Comparison of ENCODE assay signal across 8 cellular contexts in genomic region chr4:25159837-25160713, GRCh38. TPM values are rescaled to one million over a fixed set of nuclear protein-coding genes. Genes with fewer than 3 reads are reported as not detected.
A peak's percentile ranks its signal among the peaks of the same experiment; 100 is the strongest.
DNase-seq lines count a peak whose midpoint lies in the region; ATAC-seq and TF ChIP-seq lines count a peak whose summit lies in the region.

Gene SEPSECS (minus strand): TSS chr4:25160449. CDS start chr4:25160369, 80 bp downstream.

- peak within 1 kb of the TSS; percentile 59 for H3K23ac ChIP-seq in IMR-90 (ENCODE audit: low read depth, low read length)

- H4K91ac ChIP-seq in IMR-90 (ENCODE audit: insufficient read depth, low read depth, low read length): peak within 1 kb of the TSS; percentile 93

- H3K14ac ChIP-seq in IMR-90 (replicated peaks; ENCODE audit: low read depth, low read length): peak within 1 kb of the TSS; percentile 86

- ATAC-seq in GM21528 (IDR thresholded peaks at IDR 0.05; ENCODE audit: low FRiP score, unreplicated experiment) (peak; percentile 85), IMR-90 (ENCODE audit: low read depth) (peak; percentile 87)

- no peaks in the 10 kb centered on the region for H3K9me3 ChIP-seq in IMR-90 (ENCODE audit: control insufficient read depth, insufficient read depth, low read length)
- H3K9me3 ChIP-seq in mononuclear cell (ENCODE audit: low read depth, low read length): no peaks in the 10 kb centered on the region

- peak within 1 kb of the TSS; percentile 64 for H3K56ac ChIP-seq in IMR-90 (ENCODE audit: extremely low read depth, insufficient read depth, low read length)

- H3K27me3 ChIP-seq in IMR-90 (ENCODE audit: control insufficient read depth, insufficient read depth, low read length): no peaks in the 10 kb centered on the region
- H3K27me3 ChIP-seq in mononuclear cell (ENCODE audit: insufficient read depth, low read length): no peaks in the 10 kb centered on the region

- H4K20me1 ChIP-seq in IMR-90 (ENCODE audit: insufficient read depth, low read length): no peaks in the 10 kb centered on the region

- peak within 1 kb of the TSS; percentile 80 for H3K4ac ChIP-seq in IMR-90 (ENCODE audit: low read depth, low read length)

- peak; percentile 63; the same call in 1 of the 2 replicates for TF ChIP-seq POLR2A in IMR-90 (IDR thresholded peaks at IDR 0.05; ENCODE audit: low read depth, low read length)

- H3K4me1 ChIP-seq in IMR-90 (ENCODE audit: control insufficient read depth, insufficient read depth, low read length) (peaks cover 2% of the 10 kb centered on the region; the same call in 1 of the 2 replicates), mononuclear cell (ENCODE audit: insufficient read depth, low read length) (peaks cover 30% of the 10 kb centered on the region)

- DNase-seq in DMS 273 (lab: John Stamatoyannopoulos, UW; ENCODE audit: unreplicated experiment) (peak; percentile 97), IMR-90 (peak; percentile 95), OCI-M1 (lab: John Stamatoyannopoulos, UW) (peak; percentile 98), activated T-cell treated with anti-CD3 and anti-CD28 coated beads for 4 hours (peak; percentile 87), epithelial cell of esophagus (ENCODE audit: low read depth) (peak; percentile 98)
- DNase-seq in stimulated activated CD8-positive, alpha-beta memory T cell treated with anti-CD3 and anti-CD28 coated beads, Interleukin-4, amount 100 ng/mL, for 1 hour (ENCODE audit: low read depth in 2 of 2, low spot score in 1 of 2): peak; percentile 85 to 89

- H2BK15ac ChIP-seq in IMR-90 (ENCODE audit: low read depth, low read length): peak within 1 kb of the TSS; percentile 17; the same call in 1 of the 3 replicates

- H3K36me3 ChIP-seq in IMR-90 (ENCODE audit: control insufficient read depth, insufficient read depth, low read length): no peaks in the 10 kb centered on the region

- peak within 1 kb of the TSS; percentile 81; the same call in 1 of the 2 replicates for H2AK5ac ChIP-seq in IMR-90 (ENCODE audit: low read depth, low read length)

- H3K9me1 ChIP-seq in IMR-90 (ENCODE audit: insufficient read depth, low read length): no peaks in the 10 kb centered on the region; the same call in 1 of the 2 replicates

- no peak within 1 kb of the TSS for H2BK20ac ChIP-seq in IMR-90 (ENCODE audit: low read depth, low read length)

- peak within 1 kb of the TSS; percentile 34 to 95 for H4K8ac ChIP-seq in IMR-90 (ENCODE audit: low read depth in 2 of 2, low read length in 2 of 2)

- peak within 1 kb of the TSS; percentile 42 for H3K18ac ChIP-seq in IMR-90 (ENCODE audit: low read depth, low read length)

- dilution Hi-C loops in IMR-90 (cut with HindIII; ENCODE audit: low sequenced_read_pairs, unreplicated experiment): no loop called here

- peak within 1 kb of the TSS; percentile 85 for H3K9ac ChIP-seq in IMR-90 (ENCODE audit: low read depth, low read length)

- in situ Hi-C loops in IMR-90 (cut with MboI; ENCODE audit: low sequenced_read_pairs): no loop called here

- BruUV-seq in IMR-90 (replicated peaks; lab: Mats Ljungman, UMichigan): no TSS peak

- intact Hi-C loops in IMR-90 (cut with micrococcal nuclease): loop anchor here (1.0 to 2.0 kb wide), 2 partner anchors 152 to 207 kb away; partner anchors contain the start of gene ZCCHC4

- peak within 1 kb of the TSS; percentile 80 for H3K4me2 ChIP-seq in IMR-90 (ENCODE audit: low read depth, low read length)

- H2BK120ac ChIP-seq in IMR-90 (ENCODE audit: low read depth, low read length): peak within 1 kb of the TSS; percentile 80

- 0 out of 2 replicates have a peak, but pooled peaks have one; percentile 1 for TF ChIP-seq RAD21 in IMR-90 (IDR thresholded peaks at IDR 0.05; ENCODE audit: low read length)

- peak within 1 kb of the TSS; percentile 87 for H2BK5ac ChIP-seq in IMR-90 (ENCODE audit: low read depth, low read length, poor library complexity, severe bottlenecking)

- POLR2A ChIA-PET in IMR-90 (lab: Charles Lee; ENCODE audit: unreplicated experiment): interaction anchor here (0.6 kb wide), 1 partner anchor 99 kb away, joined by 3 read pairs; no protein-coding TSS in a partner anchor

- 1% methylated on average over 26 of the region's 66 CpGs; no CpG with 5 or more reads in 1 of the 2 experiments for WGBS in IMR-90 (ENCODE audit: extremely low coverage in 2 of 2, insufficient read length in 1 of 2), 2 experiments

- peak within 1 kb of the TSS; percentile 81 for H3K27ac ChIP-seq in IMR-90 (ENCODE audit: insufficient read depth, low read length)

- CTCF ChIA-PET in IMR-90 (lab: Yijun Ruan, JAX): no interaction called here

- TF ChIP-seq CTCF in IMR-90 (conservative IDR thresholded peaks at IDR 0.05; ENCODE audit: low read depth, low read length) (no peak), epithelial cell of esophagus (IDR thresholded peaks at IDR 0.05; ENCODE audit: insufficient read depth, low read depth, low read length, missing control alignments) (no peak)

- peak within 1 kb of the TSS; percentile 63 for H2AK9ac ChIP-seq in IMR-90 (replicated peaks; ENCODE audit: low read depth, low read length, poor library complexity)

- peak within 1 kb of the TSS; percentile 96 for H2AFZ ChIP-seq in IMR-90 (replicated peaks; ENCODE audit: low read length, poor library complexity)

- H4K5ac ChIP-seq in IMR-90 (ENCODE audit: low read depth, low read length): peak within 1 kb of the TSS; percentile 86

- H3K4me3 ChIP-seq in IMR-90 (ENCODE audit: insufficient read depth, low read depth, low read length) (peak within 1 kb of the TSS; percentile 66), epithelial cell of esophagus (ENCODE audit: low read length) (peak within 1 kb of the TSS; percentile 95), mononuclear cell (ENCODE audit: low read length) (peak within 1 kb of the TSS; percentile 83)

- H3K79me1 ChIP-seq in IMR-90 (ENCODE audit: low read depth in 1 of 2, low read length in 2 of 2): peaks cover 3 to 13% of the 10 kb centered on the region in 2 experiments; a peak in 3 of 4 replicates

TF ChIP-seq in IMR-90, 13 proteins besides CTCF, POLR2A, EP300 and RAD21:
- TF ChIP-seq MAFK (IDR thresholded peaks at IDR 0.05; ENCODE audit: low read depth, low read length) (peak; percentile 59), CEBPB (IDR thresholded peaks at IDR 0.05; ENCODE audit: low read depth, low read length) (no peak), USF2 (IDR thresholded peaks at IDR 0.05; ENCODE audit: low read depth, low read length) (0 out of 2 replicates have a peak, but pooled peaks have one; percentile 5), SMC3 (IDR thresholded peaks at IDR 0.05; ENCODE audit: low read depth, low read length) (no peak), CHD1 (IDR thresholded peaks at IDR 0.05; ENCODE audit: low read depth, low read length) (no peak), FOS (IDR thresholded peaks at IDR 0.05; ENCODE audit: low read depth, low read length) (no peak), MAZ (IDR thresholded peaks at IDR 0.05; ENCODE audit: borderline replicate concordance, low read depth, low read length) (no peak; the same call in 1 of the 2 replicates), MXI1 (IDR thresholded peaks at IDR 0.05; ENCODE audit: borderline replicate concordance, low read depth, low read length) (no peak), BHLHE40 (IDR thresholded peaks at IDR 0.05; ENCODE audit: low read depth, low read length) (no peak), NFE2L2 (IDR thresholded peaks at IDR 0.05; ENCODE audit: low read depth, low read length) (no peak), RFX5 (IDR thresholded peaks at IDR 0.05; ENCODE audit: low read depth, low read length) (no peak), RCOR1 (IDR thresholded peaks at IDR 0.05; ENCODE audit: insufficient replicate concordance, low read length) (no peak)
- TF ChIP-seq, protein P1, sequence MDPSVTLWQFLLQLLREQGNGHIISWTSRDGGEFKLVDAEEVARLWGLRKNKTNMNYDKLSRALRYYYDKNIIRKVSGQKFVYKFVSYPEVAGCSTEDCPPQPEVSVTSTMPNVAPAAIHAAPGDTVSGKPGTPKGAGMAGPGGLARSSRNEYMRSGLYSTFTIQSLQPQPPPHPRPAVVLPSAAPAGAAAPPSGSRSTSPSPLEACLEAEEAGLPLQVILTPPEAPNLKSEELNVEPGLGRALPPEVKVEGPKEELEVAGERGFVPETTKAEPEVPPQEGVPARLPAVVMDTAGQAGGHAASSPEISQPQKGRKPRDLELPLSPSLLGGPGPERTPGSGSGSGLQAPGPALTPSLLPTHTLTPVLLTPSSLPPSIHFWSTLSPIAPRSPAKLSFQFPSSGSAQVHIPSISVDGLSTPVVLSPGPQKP (IDR thresholded peaks at IDR 0.05; ENCODE audit: borderline replicate concordance, low read depth, low read length): no peak

RNA-seq across cellular contexts. Expression of gene SEPSECS, which starts in this region (rescaled TPM):
- total RNA-seq in IMR-90 (2012; rRNA removed): 5.0 and 6.7 TPM in 2 replicates
- 1.2 and 1.7 TPM in 2 replicates for polyA plus RNA-seq in IMR-90 (2012; rRNA removed)
- 0.25 and 0.35 TPM in 2 replicates for polyA plus RNA-seq in IMR-90 (2012; cell fraction: cytosol; rRNA removed)
- polyA plus RNA-seq in IMR-90 (2012; cell fraction: nucleus; rRNA removed; ENCODE audit: low replicate concordance): 0.54 and 4.7 TPM in 2 replicates
- 22.2 TPM for total RNA-seq in mononuclear cell

Comparison
In these comparisons a context has a peak if more than half of its experiments do, and no peak if none do; other contexts are left out.
1. Peak in every context shown above with its lines: DNase-seq, ATAC-seq, H3K4me3 ChIP-seq and H3K27ac ChIP-seq.